In genomic region chr2:75047189-75047812, GRCh38 we compare ENCODE assay signal across 18 cellular contexts.
DNase-seq lines count a peak whose midpoint lies in the region; ATAC-seq, FAIRE-seq and TF ChIP-seq lines count a peak whose summit lies in the region.
"Had no signal": no experiment of that assay in that cellular context is flagged by ENCODE, and none has a peak within 500 bp of the region (broad histone marks: within the 10 kb centered on the region; RNA-seq: fewer than 3 reads in every experiment).

No MANE protein-coding gene starts in this region.

- TF ChIP-seq CTCF in osteocyte (IDR thresholded peaks at IDR 0.05), result no peak
- TF ChIP-seq CTCF in lower lobe of right lung (IDR thresholded peaks at IDR 0.05), result no peak

- no peaks in the 10 kb centered on the region for H3K27me3 ChIP-seq in lower lobe of right lung (ENCODE audit: low read depth)

- no peak overlapping the region for H3K27ac ChIP-seq in lower lobe of right lung

- peak; percentile 37 for DNase-seq in GM03348 (ENCODE audit: low spot score)
- peak; percentile 23 for DNase-seq in RCC 7860 (ENCODE audit: low spot score)
- peak; percentile 26 for DNase-seq in dedifferentiated amniotic fluid mesenchymal stem cell (ENCODE audit: extremely low spot score)
- DNase-seq in osteocyte (ENCODE audit: extremely low spot score, unreplicated experiment), result no peak
- no peak for DNase-seq in glomerular visceral epithelial cell (ENCODE audit: extremely low spot score)
- DNase-seq in lower lobe of right lung, result no peak
- DNase-seq in CD1c-positive myeloid dendritic cell (ENCODE audit: extremely low spot score), result no peak
- DNase-seq: activated CD4-positive, alpha-beta T cell treated with anti-CD3 and anti-CD28 coated beads for 36 hours; cerebellar nuclear complex; left ventricle myocardium superior; natural killer cell; NCI-H524; stimulated activated CD4-positive, alpha-beta T cell treated with anti-CD3 and anti-CD28 coated beads, Interleukin-4, amount 100 ng/mL, for 24 hours had no signal

- FAIRE-seq in RCC 7860 (lab: Jason Lieb, UNC), result no peak
- FAIRE-seq: GM18507, GM19239 had no signal

- no peak overlapping the region for H3K4me3 Mint-ChIP-seq in osteocyte (ENCODE audit: unreplicated experiment)
- H3K4me3 Mint-ChIP-seq: activated CD4-positive, alpha-beta T cell treated with anti-CD3 and anti-CD28 coated beads for 36 hours; natural killer cell; T-helper 2 cell treated with Interferon-gamma antibody and Interleukin-4, amounts not matched to agents 5 μg/mL and 100 μg/mL, for 36 hours had no signal

- H3K4me1 ChIP-seq in lower lobe of right lung, result peaks cover 12% of the 10 kb centered on the region

- no peaks in the 10 kb centered on the region for H3K36me3 ChIP-seq in lower lobe of right lung

- no peaks in the 10 kb centered on the region for H3K36me3 Mint-ChIP-seq in osteocyte (ENCODE audit: unreplicated experiment)
- H3K36me3 Mint-ChIP-seq: activated naive CD4-positive, alpha-beta T cell treated with anti-CD3 and anti-CD28 coated beads, Interleukin-2, amount 50 U/mL, for 72 hours; natural killer cell had no signal

- intact Hi-C loops in lower lobe of right lung (cut with DNase I), result no loop called here

- ATAC-seq in lower lobe of right lung (no peak), HG03196 (IDR thresholded peaks at IDR 0.05; ENCODE audit: unreplicated experiment) (no peak)
- ATAC-seq: activated CD4-positive, alpha-beta T cell treated with anti-CD3 and anti-CD28 coated beads for 36 hours; activated naive CD4-positive, alpha-beta T cell treated with anti-CD3 and anti-CD28 coated beads, Interleukin-2, amount 50 U/mL, for 72 hours; natural killer cell had no signal

- no peaks in the 10 kb centered on the region for H3K9me3 ChIP-seq in lower lobe of right lung

- H3K27me3 Mint-ChIP-seq in osteocyte (ENCODE audit: unreplicated experiment), result no peaks in the 10 kb centered on the region
- H3K27me3 Mint-ChIP-seq: activated CD4-positive, alpha-beta T cell treated with anti-CD3 and anti-CD28 coated beads for 36 hours had no signal

- H3K9me3 Mint-ChIP-seq in osteocyte (ENCODE audit: unreplicated experiment), result no peaks in the 10 kb centered on the region
- H3K9me3 Mint-ChIP-seq: activated naive CD4-positive, alpha-beta T cell treated with anti-CD3 and anti-CD28 coated beads, Interleukin-2, amount 50 U/mL, for 72 hours; natural killer cell; T-helper 2 cell treated with Interferon-gamma antibody and Interleukin-4, amounts not matched to agents 5 μg/mL and 100 μg/mL, for 36 hours had no signal

- peak overlapping the region; percentile 79 for H3K27ac Mint-ChIP-seq in osteocyte (ENCODE audit: unreplicated experiment)
- H3K27ac Mint-ChIP-seq: activated CD4-positive, alpha-beta T cell treated with anti-CD3 and anti-CD28 coated beads for 36 hours; activated naive CD4-positive, alpha-beta T cell treated with anti-CD3 and anti-CD28 coated beads, Interleukin-2, amount 50 U/mL, for 72 hours; natural killer cell; T-helper 2 cell treated with Interferon-gamma antibody and Interleukin-4, amounts not matched to agents 5 μg/mL and 100 μg/mL, for 36 hours had no signal

- no peak overlapping the region for H3K4me3 ChIP-seq in lower lobe of right lung

- H3K4me1 Mint-ChIP-seq in osteocyte (ENCODE audit: unreplicated experiment), result peaks cover 26% of the 10 kb centered on the region
- H3K4me1 Mint-ChIP-seq: activated CD4-positive, alpha-beta T cell treated with anti-CD3 and anti-CD28 coated beads for 36 hours; natural killer cell had no signal

Comparison
In these comparisons a context has a peak if more than half of its experiments do, and no peak if none do; other contexts are left out.
1. DNase-seq: peak in GM03348 (single experiment), RCC 7860 (single experiment) and dedifferentiated amniotic fluid mesenchymal stem cell (single experiment); none in osteocyte (single experiment), glomerular visceral epithelial cell (single experiment), lower lobe of right lung (single experiment) and CD1c-positive myeloid dendritic cell (single experiment).